8 cellular contexts compared by ENCODE assay signal in the genomic region with DNA sequence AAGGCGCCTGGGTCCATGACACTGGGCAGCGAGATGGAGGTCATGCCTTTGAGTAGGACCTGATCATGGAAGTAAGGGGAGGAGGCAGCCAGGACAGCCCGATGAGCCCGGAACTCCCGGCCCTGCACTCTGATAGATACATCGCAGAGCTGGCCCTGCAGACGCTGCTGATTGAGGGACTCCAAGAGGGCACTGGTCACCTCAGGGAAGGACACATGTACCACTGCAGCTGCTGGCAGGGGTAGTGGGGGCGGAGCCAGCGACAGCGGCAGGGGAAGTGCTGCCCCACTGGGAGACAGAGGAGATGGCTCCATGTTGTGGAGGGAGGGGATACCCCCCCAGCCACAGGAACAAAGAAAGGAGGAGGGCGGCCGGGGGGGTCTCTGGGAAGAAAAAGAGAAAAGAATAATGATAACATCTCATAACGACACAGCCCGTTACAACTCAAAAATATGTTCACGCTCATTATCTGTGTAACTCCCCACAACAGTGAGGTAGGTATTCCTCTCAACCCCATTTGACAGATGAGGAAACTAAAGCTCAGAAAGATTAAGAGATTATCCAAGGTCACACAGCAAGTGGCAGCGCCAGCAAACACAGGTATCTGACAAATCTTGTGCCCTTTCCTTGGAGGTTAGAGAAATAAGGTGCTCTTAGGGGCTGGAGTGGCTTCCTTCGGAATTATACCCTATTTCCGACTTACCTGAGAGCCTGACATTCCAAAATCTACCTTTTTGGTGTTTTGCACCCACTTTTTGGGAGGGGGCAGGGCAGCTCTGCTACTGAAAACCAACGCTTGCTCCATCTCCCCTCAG. TPM values are rescaled to one million over a fixed set of nuclear protein-coding genes. Genes with fewer than 3 reads are reported as not detected.
DNase-seq lines count a peak whose midpoint lies in the region; ATAC-seq and TF ChIP-seq lines count a peak whose summit lies in the region.

No MANE protein-coding gene starts in this region.

- CTCF ChIA-PET in IMR-90 (lab: Yijun Ruan, JAX): interaction anchor here (0.5 kb wide), 1 partner anchor 68 kb away, joined by 3 read pairs; no protein-coding TSS in a partner anchor

- no peak for DNase-seq in IMR-90
- no peak for DNase-seq in activated T-helper 1 cell treated with anti-CD3 and anti-CD28 coated beads, Interleukin-12 subunit alpha, Interleukin-12 subunit beta, Interleukin-2, Interleukin-4 antibody, amounts not matched to agents 30 ng/mL and 10 ng/mL and 1 ng/mL, durations not matched to agents 14 hours and 24 hours and 36 hours (ENCODE audit: low spot score)
- DNase-seq in stimulated activated naive B cell treated with anti-CD40 and anti-IgM and Interleukin-4, amounts not matched to agents 10 μg/mL and 1 μg/mL and 100 μg/mL, for 72 hours: no peak
- DNase-seq in NCI-H146 treated with DMSO at 0.1 percent for 48 hours (lab: John Stamatoyannopoulos, UW; ENCODE audit: unreplicated experiment): no peak
- DNase-seq in NCI-H1436 (lab: John Stamatoyannopoulos, UW): no peak
- no peak for DNase-seq in hippocampal formation (lab: John Stamatoyannopoulos, UW)

- H2BK5ac ChIP-seq in IMR-90 (ENCODE audit: low read depth, low read length, poor library complexity, severe bottlenecking): no peak overlapping the region

- H3K4me1 ChIP-seq in IMR-90 (ENCODE audit: control insufficient read depth, insufficient read depth, low read length): peaks cover 39% of the 10 kb centered on the region

- peaks cover 22% of the 10 kb centered on the region for H3K9me1 ChIP-seq in IMR-90 (ENCODE audit: insufficient read depth, low read length)

- H3K56ac ChIP-seq in IMR-90 (ENCODE audit: extremely low read depth, insufficient read depth, low read length): no peak overlapping the region

- no peak overlapping the region for H4K5ac ChIP-seq in IMR-90 (ENCODE audit: low read depth, low read length)

- ATAC-seq in IMR-90 (ENCODE audit: low read depth) (no peak), HG02610 (IDR thresholded peaks at IDR 0.05; ENCODE audit: unreplicated experiment) (no peak)
- ATAC-seq in stimulated activated naive B cell treated with anti-CD40 and anti-IgM and Interleukin-4, amounts not matched to agents 10 μg/mL and 1 μg/mL and 100 μg/mL, for 72 hours (replicated peaks): no peak

- H3K9me3 ChIP-seq in IMR-90 (ENCODE audit: control insufficient read depth, insufficient read depth, low read length): no peaks in the 10 kb centered on the region

- H3K9ac ChIP-seq in IMR-90 (ENCODE audit: low read depth, low read length): no peak overlapping the region

- no peaks in the 10 kb centered on the region for H3K27me3 ChIP-seq in IMR-90 (ENCODE audit: control insufficient read depth, insufficient read depth, low read length)

- BruUV-seq in IMR-90 (replicated peaks; lab: Mats Ljungman, UMichigan): no TSS peak

- 77% methylated on average over 7 of the region's 19 CpGs; no CpG with 5 or more reads in 1 of the 2 experiments for WGBS in IMR-90 (ENCODE audit: extremely low coverage in 2 of 2, insufficient read length in 1 of 2), 2 experiments

- 0 out of 4 replicates have a peak overlapping the region, but pooled peaks of 1 of the 2 experiments have one; percentile 19 for H4K8ac ChIP-seq in IMR-90 (ENCODE audit: low read depth in 2 of 2, low read length in 2 of 2)

- no peak for TF ChIP-seq CTCF in IMR-90 (conservative IDR thresholded peaks at IDR 0.05; ENCODE audit: low read depth, low read length)

- H3K4me3 ChIP-seq in IMR-90 (ENCODE audit: insufficient read depth, low read depth, low read length): peak overlapping the region; percentile 35
- peak overlapping the region; percentile 22 for H3K4me3 ChIP-seq in iPS-11a (ENCODE audit: low read depth, low read length)

- no peak overlapping the region for H3K23ac ChIP-seq in IMR-90 (ENCODE audit: low read depth, low read length)

- no peak for TF ChIP-seq POLR2A in IMR-90 (IDR thresholded peaks at IDR 0.05; ENCODE audit: low read depth, low read length)

- no peak overlapping the region for H2BK20ac ChIP-seq in IMR-90 (ENCODE audit: low read depth, low read length)

- H2AFZ ChIP-seq in IMR-90 (replicated peaks; ENCODE audit: low read length, poor library complexity): no peak overlapping the region

- in situ Hi-C loops in IMR-90 (cut with MboI; ENCODE audit: low sequenced_read_pairs): no loop called here

- H2BK15ac ChIP-seq in IMR-90 (ENCODE audit: low read depth, low read length): no peak overlapping the region

- H2BK120ac ChIP-seq in IMR-90 (ENCODE audit: low read depth, low read length): no peak overlapping the region

- H3K36me3 Mint-ChIP-seq in activated T-helper 1 cell treated with anti-CD3 and anti-CD28 coated beads, Interleukin-12 subunit alpha, Interleukin-12 subunit beta, Interleukin-2, Interleukin-4 antibody, amounts not matched to agents 30 ng/mL and 10 ng/mL and 1 ng/mL, durations not matched to agents 14 hours and 24 hours and 36 hours (ENCODE audit: low read depth): peaks cover 54% of the 10 kb centered on the region
- H3K36me3 Mint-ChIP-seq in stimulated activated naive B cell treated with anti-CD40 and anti-IgM and Interleukin-4, amounts not matched to agents 10 μg/mL and 1 μg/mL and 100 μg/mL, for 72 hours: peaks cover 62 to 87% of the 10 kb centered on the region in 2 donors

- H4K91ac ChIP-seq in IMR-90 (ENCODE audit: insufficient read depth, low read depth, low read length): no peak overlapping the region

- peaks cover 74% of the 10 kb centered on the region for H3K4me1 Mint-ChIP-seq in activated T-helper 1 cell treated with anti-CD3 and anti-CD28 coated beads, Interleukin-12 subunit alpha, Interleukin-12 subunit beta, Interleukin-2, Interleukin-4 antibody, amounts not matched to agents 30 ng/mL and 10 ng/mL and 1 ng/mL, durations not matched to agents 14 hours and 24 hours and 36 hours (ENCODE audit: low read depth)
- H3K4me1 Mint-ChIP-seq in stimulated activated naive B cell treated with anti-CD40 and anti-IgM and Interleukin-4, amounts not matched to agents 10 μg/mL and 1 μg/mL and 100 μg/mL, for 72 hours: peaks cover 57 to 85% of the 10 kb centered on the region in 2 donors

- H3K14ac ChIP-seq in IMR-90 (replicated peaks; ENCODE audit: low read depth, low read length): no peak overlapping the region

- no peak overlapping the region for H3K4ac ChIP-seq in IMR-90 (ENCODE audit: low read depth, low read length)

- H3K27me3 Mint-ChIP-seq in activated T-helper 1 cell treated with anti-CD3 and anti-CD28 coated beads, Interleukin-12 subunit alpha, Interleukin-12 subunit beta, Interleukin-2, Interleukin-4 antibody, amounts not matched to agents 30 ng/mL and 10 ng/mL and 1 ng/mL, durations not matched to agents 14 hours and 24 hours and 36 hours (ENCODE audit: insufficient read depth): no peaks in the 10 kb centered on the region
- H3K27me3 Mint-ChIP-seq in stimulated activated naive B cell treated with anti-CD40 and anti-IgM and Interleukin-4, amounts not matched to agents 10 μg/mL and 1 μg/mL and 100 μg/mL, for 72 hours: no peaks in the 10 kb centered on the region

- peak overlapping the region; percentile 77 for H3K4me3 Mint-ChIP-seq in activated T-helper 1 cell treated with anti-CD3 and anti-CD28 coated beads, Interleukin-12 subunit alpha, Interleukin-12 subunit beta, Interleukin-2, Interleukin-4 antibody, amounts not matched to agents 30 ng/mL and 10 ng/mL and 1 ng/mL, durations not matched to agents 14 hours and 24 hours and 36 hours
- H3K4me3 Mint-ChIP-seq in stimulated activated naive B cell treated with anti-CD40 and anti-IgM and Interleukin-4, amounts not matched to agents 10 μg/mL and 1 μg/mL and 100 μg/mL, for 72 hours: peak overlapping the region; percentile 97 to 98

- no peak for TF ChIP-seq RAD21 in IMR-90 (IDR thresholded peaks at IDR 0.05; ENCODE audit: low read length)

- H4K20me1 ChIP-seq in IMR-90 (ENCODE audit: insufficient read depth, low read length): peaks cover 20% of the 10 kb centered on the region

- intact Hi-C loops in IMR-90 (cut with micrococcal nuclease): no loop called here
- intact Hi-C loops in activated T-helper 1 cell treated with anti-CD3 and anti-CD28 coated beads, Interleukin-12 subunit alpha, Interleukin-12 subunit beta, Interleukin-2, Interleukin-4 antibody, amounts not matched to agents 30 ng/mL and 10 ng/mL and 1 ng/mL, durations not matched to agents 14 hours and 24 hours and 36 hours (cut with micrococcal nuclease): loop anchor here (1.0 kb wide), 1 partner anchor 28 kb away; a partner anchor contains a TSS

- H3K9me3 Mint-ChIP-seq in activated T-helper 1 cell treated with anti-CD3 and anti-CD28 coated beads, Interleukin-12 subunit alpha, Interleukin-12 subunit beta, Interleukin-2, Interleukin-4 antibody, amounts not matched to agents 30 ng/mL and 10 ng/mL and 1 ng/mL, durations not matched to agents 14 hours and 24 hours and 36 hours: no peaks in the 10 kb centered on the region
- H3K9me3 Mint-ChIP-seq in stimulated activated naive B cell treated with anti-CD40 and anti-IgM and Interleukin-4, amounts not matched to agents 10 μg/mL and 1 μg/mL and 100 μg/mL, for 72 hours: no peaks in the 10 kb centered on the region

- peak overlapping the region; percentile 70 for H3K4me2 ChIP-seq in IMR-90 (ENCODE audit: low read depth, low read length)

- POLR2A ChIA-PET in IMR-90 (lab: Charles Lee; ENCODE audit: unreplicated experiment): interaction anchor here (0.7 to 1.5 kb wide), 2 partner anchors 28 to 62 kb away, joined by 3 to 6 read pairs; a partner anchor contains a TSS

- 0 out of 2 replicates have a peak overlapping the region, but pooled peaks have one; percentile 11 for H2AK5ac ChIP-seq in IMR-90 (ENCODE audit: low read depth, low read length)

- no peak overlapping the region for H3K27ac ChIP-seq in IMR-90 (ENCODE audit: insufficient read depth, low read length)

- H3K79me1 ChIP-seq in IMR-90 (ENCODE audit: low read depth in 1 of 2, low read length in 2 of 2): peaks cover 41 to 85% of the 10 kb centered on the region in 2 experiments

- dilution Hi-C loops in IMR-90 (cut with HindIII; ENCODE audit: low sequenced_read_pairs, unreplicated experiment): no loop called here

- H3K27ac Mint-ChIP-seq in activated T-helper 1 cell treated with anti-CD3 and anti-CD28 coated beads, Interleukin-12 subunit alpha, Interleukin-12 subunit beta, Interleukin-2, Interleukin-4 antibody, amounts not matched to agents 30 ng/mL and 10 ng/mL and 1 ng/mL, durations not matched to agents 14 hours and 24 hours and 36 hours: peak overlapping the region; percentile 71
- H3K27ac Mint-ChIP-seq in stimulated activated naive B cell treated with anti-CD40 and anti-IgM and Interleukin-4, amounts not matched to agents 10 μg/mL and 1 μg/mL and 100 μg/mL, for 72 hours: peak overlapping the region; percentile 83

- peak overlapping the region; percentile 50 for H2AK9ac ChIP-seq in IMR-90 (replicated peaks; ENCODE audit: low read depth, low read length, poor library complexity)

- peaks cover 28% of the 10 kb centered on the region for H3K36me3 ChIP-seq in IMR-90 (ENCODE audit: control insufficient read depth, insufficient read depth, low read length)

- H3K18ac ChIP-seq in IMR-90 (ENCODE audit: low read depth, low read length): no peak overlapping the region

RNA-seq across cellular contexts. Expression of a gene that starts 0.7 kb away (rescaled TPM):
- 5.8 and 6.8 TPM in 2 replicates for total RNA-seq in IMR-90 (2012; rRNA removed)
- 12.7 and 13.0 TPM in 2 replicates for polyA plus RNA-seq in IMR-90 (2012; rRNA removed)
- polyA plus RNA-seq in IMR-90 (2012; cell fraction: cytosol; rRNA removed): 6.9 and 17.4 TPM in 2 replicates
- 10.1 and 18.2 TPM in 2 replicates for polyA plus RNA-seq in IMR-90 (2012; cell fraction: nucleus; rRNA removed; ENCODE audit: low replicate concordance)
- total RNA-seq in activated T-helper 1 cell treated with anti-CD3 and anti-CD28 coated beads, Interleukin-12 subunit alpha, Interleukin-12 subunit beta, Interleukin-2, Interleukin-4 antibody, amounts not matched to agents 30 ng/mL and 10 ng/mL and 1 ng/mL, durations not matched to agents 14 hours and 24 hours and 36 hours: 12.5 and 14.7 TPM in 2 replicates

RNA-seq across cellular contexts. Expression of a gene that starts 2.9 kb away (rescaled TPM):
- total RNA-seq in IMR-90 (2012; rRNA removed): 12.5 and 13.1 TPM in 2 replicates
- 62.5 and 63.3 TPM in 2 replicates for polyA plus RNA-seq in IMR-90 (2012; rRNA removed)
- 57.3 and 109 TPM in 2 replicates for polyA plus RNA-seq in IMR-90 (2012; cell fraction: cytosol; rRNA removed)
- polyA plus RNA-seq in IMR-90 (2012; cell fraction: nucleus; rRNA removed; ENCODE audit: low replicate concordance): 111 and 160 TPM in 2 replicates
- total RNA-seq in activated T-helper 1 cell treated with anti-CD3 and anti-CD28 coated beads, Interleukin-12 subunit alpha, Interleukin-12 subunit beta, Interleukin-2, Interleukin-4 antibody, amounts not matched to agents 30 ng/mL and 10 ng/mL and 1 ng/mL, durations not matched to agents 14 hours and 24 hours and 36 hours: 264 and 265 TPM in 2 replicates

RNA-seq across cellular contexts. Expression of a gene that starts 5.9 kb away (rescaled TPM):
- 77.8 and 92.2 TPM in 2 replicates for total RNA-seq in IMR-90 (2012; rRNA removed)
- 75.9 and 87.2 TPM in 2 replicates for polyA plus RNA-seq in IMR-90 (2012; rRNA removed)
- polyA plus RNA-seq in IMR-90 (2012; cell fraction: cytosol; rRNA removed): 43.8 and 49.9 TPM in 2 replicates
- polyA plus RNA-seq in IMR-90 (2012; cell fraction: nucleus; rRNA removed; ENCODE audit: low replicate concordance): 62.3 and 79.7 TPM in 2 replicates
- total RNA-seq in activated T-helper 1 cell treated with anti-CD3 and anti-CD28 coated beads, Interleukin-12 subunit alpha, Interleukin-12 subunit beta, Interleukin-2, Interleukin-4 antibody, amounts not matched to agents 30 ng/mL and 10 ng/mL and 1 ng/mL, durations not matched to agents 14 hours and 24 hours and 36 hours: 66.3 and 69.3 TPM in 2 replicates

RNA-seq across cellular contexts. Expression of a gene that starts 18.1 kb away (rescaled TPM):
- total RNA-seq in IMR-90 (2012; rRNA removed): 4.1 and 4.4 TPM in 2 replicates
- polyA plus RNA-seq in IMR-90 (2012; rRNA removed): 26.9 TPM in 2 replicates
- polyA plus RNA-seq in IMR-90 (2012; cell fraction: cytosol; rRNA removed): 15.3 and 19.7 TPM in 2 replicates
- polyA plus RNA-seq in IMR-90 (2012; cell fraction: nucleus; rRNA removed; ENCODE audit: low replicate concordance): 198 and 258 TPM in 2 replicates
- 27.6 and 28.0 TPM in 2 replicates for total RNA-seq in activated T-helper 1 cell treated with anti-CD3 and anti-CD28 coated beads, Interleukin-12 subunit alpha, Interleukin-12 subunit beta, Interleukin-2, Interleukin-4 antibody, amounts not matched to agents 30 ng/mL and 10 ng/mL and 1 ng/mL, durations not matched to agents 14 hours and 24 hours and 36 hours

RNA-seq across cellular contexts. Expression of a gene that starts 27.4 kb away (rescaled TPM):
- 24.4 and 41.7 TPM in 2 replicates for total RNA-seq in IMR-90 (2012; rRNA removed)
- polyA plus RNA-seq in IMR-90 (2012; rRNA removed): 76.5 and 92.1 TPM in 2 replicates
- 14.6 and 24.2 TPM in 2 replicates for polyA plus RNA-seq in IMR-90 (2012; cell fraction: cytosol; rRNA removed)
- polyA plus RNA-seq in IMR-90 (2012; cell fraction: nucleus; rRNA removed; ENCODE audit: low replicate concordance): 12.9 and 43.5 TPM in 2 replicates
- total RNA-seq in activated T-helper 1 cell treated with anti-CD3 and anti-CD28 coated beads, Interleukin-12 subunit alpha, Interleukin-12 subunit beta, Interleukin-2, Interleukin-4 antibody, amounts not matched to agents 30 ng/mL and 10 ng/mL and 1 ng/mL, durations not matched to agents 14 hours and 24 hours and 36 hours: 122 and 126 TPM in 2 replicates

Comparison
In these comparisons a context has a peak if more than half of its experiments do, and no peak if none do; other contexts are left out.
1. RNA of a gene that starts 2.9 kb away (total RNA-seq): 264 to 265 TPM in activated T-helper 1 cell treated with anti-CD3 and anti-CD28 coated beads, Interleukin-12 subunit alpha, Interleukin-12 subunit beta, Interleukin-2, Interleukin-4 antibody, amounts not matched to agents 30 ng/mL and 10 ng/mL and 1 ng/mL, durations not matched to agents 14 hours and 24 hours and 36 hours; 12.5 to 13.1 TPM in IMR-90; every median in the first group is over 10 times any median in the second.